17 cellular contexts compared by ENCODE assay signal in the genomic region with DNA sequence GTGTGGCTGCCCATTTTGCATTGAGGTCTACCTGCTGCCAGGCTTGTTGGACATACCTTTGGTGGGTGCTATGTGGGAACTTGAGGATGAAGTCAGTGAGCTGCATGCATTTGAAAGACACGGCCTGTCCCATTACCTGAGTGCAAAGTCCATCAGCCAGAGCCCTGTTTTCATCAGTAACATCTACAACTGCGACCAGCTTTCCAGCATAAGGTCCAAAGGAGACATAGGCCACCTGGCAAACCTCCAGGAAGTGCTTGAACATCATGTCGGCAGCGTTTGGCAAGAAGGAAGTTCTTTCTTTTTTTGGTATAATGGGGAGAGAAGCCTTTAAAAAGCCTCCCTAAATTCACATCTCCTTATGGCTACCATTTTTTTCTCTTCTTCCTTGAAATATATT.
"Had no signal": no experiment of that assay in that cellular context is flagged by ENCODE, and none has a peak within 500 bp of the region (broad histone marks: within the 10 kb centered on the region; RNA-seq: fewer than 3 reads in every experiment).

No MANE protein-coding gene starts in this region.

- H2AFZ ChIP-seq: parathyroid adenoma had no signal

- ATAC-seq: activated T-helper 17 cell treated with anti-CD3 and anti-CD28 coated beads, Interleukin-2, amount 50 U/mL, for 72 hours; heart right ventricle; left cardiac atrium; naive thymus-derived CD4-positive, alpha-beta T cell; stimulated activated effector memory CD8-positive, alpha-beta T cell treated with anti-CD3 and anti-CD28 coated beads, Interleukin-12 subunit alpha, Interleukin-12 subunit beta, amount 100 ng/mL, for 72 hours had no signal

- FAIRE-seq: bronchial epithelial cell, frontal cortex had no signal

- H3K9me3 ChIP-seq: ascending aorta, heart right ventricle, neutrophil had no signal

- H3K36me3 ChIP-seq: ascending aorta, heart right ventricle, neutrophil had no signal

- DNase-seq: activated CD4-positive, alpha-beta T cell treated with anti-CD3 and anti-CD28 coated beads, Interleukin-2, amount 10 ng/mL, durations not matched to agents 24 days and 14 days; activated CD4-positive, CD25-positive, alpha-beta regulatory T cell; activated naive CD4-positive, alpha-beta T cell treated with Interleukin-2 at 50 U/mL for 16 hours; activated T-cell treated with anti-CD3 and anti-CD28 coated beads for 4 hours; dermis blood vessel endothelial cell; heart right ventricle; left cardiac atrium; mammary epithelial cell; naive thymus-derived CD4-positive, alpha-beta T cell had no signal

- H3K9ac ChIP-seq: parathyroid adenoma had no signal

- H3K4me3 ChIP-seq: ascending aorta, heart right ventricle had no signal

- H3K4me1 ChIP-seq: ascending aorta had no signal

- H3K27ac ChIP-seq: ascending aorta, epithelial cell of prostate, heart right ventricle, neutrophil, parathyroid adenoma had no signal

- H3K27me3 ChIP-seq: ascending aorta, heart right ventricle, neutrophil had no signal
